In the genomic region with DNA sequence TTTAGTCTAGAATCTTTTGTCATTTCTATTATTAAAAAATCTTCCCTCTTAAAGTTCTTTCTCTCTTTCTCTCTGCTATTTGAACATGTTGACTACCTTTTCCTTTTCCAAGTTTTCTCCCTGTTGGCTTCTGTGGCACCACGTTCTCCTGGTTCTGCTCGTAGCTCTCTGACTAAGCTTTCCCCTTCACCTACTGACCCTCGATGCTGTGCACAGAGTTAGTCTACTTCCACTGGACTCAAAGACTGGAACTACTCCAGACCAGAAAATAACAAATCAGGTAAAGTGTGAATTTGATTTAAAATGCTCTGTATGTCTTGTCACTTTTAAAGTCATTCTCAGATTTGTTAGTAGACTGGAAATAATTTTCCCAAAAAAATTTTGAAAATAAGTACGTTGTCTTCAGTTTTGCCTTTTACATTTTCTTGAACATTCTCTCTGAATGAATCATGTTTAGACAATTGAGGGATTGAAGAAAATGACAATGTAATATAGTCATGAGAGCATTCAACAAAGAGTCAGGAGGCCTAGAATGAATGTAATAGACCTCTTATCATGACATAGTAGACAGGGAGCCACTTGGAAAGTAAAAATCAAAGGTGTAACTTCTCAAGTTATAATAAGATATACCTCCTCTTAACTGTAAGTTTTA, we compare ENCODE assay signal across 16 cellular contexts. TPM values are rescaled to one million over a fixed set of nuclear protein-coding genes. Genes with fewer than 3 reads are reported as not detected.
DNase-seq lines count a peak whose midpoint lies in the region; ATAC-seq and TF ChIP-seq lines count a peak whose summit lies in the region.
"Had no signal": no experiment of that assay in that cellular context is flagged by ENCODE, and none has a peak within 500 bp of the region (broad histone marks: within the 10 kb centered on the region; RNA-seq: fewer than 3 reads in every experiment).

No MANE protein-coding gene starts in this region.

- H2AFZ ChIP-seq in PC-3 (ENCODE audit: low read length) (no peak overlapping the region), Karpas-422 (ENCODE audit: low read length) (no peak overlapping the region)

- TF ChIP-seq CTCF in Calu3 (IDR thresholded peaks at IDR 0.05; ENCODE audit: unreplicated experiment): no peak
- no peak for TF ChIP-seq CTCF in PC-3 (conservative IDR thresholded peaks at IDR 0.05; ENCODE audit: low read depth, low read length)

- CTCF ChIA-PET in Calu3 (lab: Charles Lee): interaction anchor here (1.4 kb wide), 1 partner anchor 161 kb away, joined by 3 read pairs; no protein-coding TSS in a partner anchor
- CTCF ChIA-PET in PC-3 (lab: Charles Lee): no interaction called here
- CTCF ChIA-PET in activated CD4-positive, alpha-beta T cell treated with anti-CD3 and anti-CD28 coated beads for 36 hours (lab: Charles Lee): interaction anchor here (0.7 to 1.0 kb wide), 2 partner anchors 96 to 402 kb away, joined by 3 to 4 read pairs; no protein-coding TSS in a partner anchor

- H3K79me2 ChIP-seq in PC-3 (ENCODE audit: low read length): peaks cover 11% of the 10 kb centered on the region; the same call in 1 of the 2 replicates
- H3K79me2 ChIP-seq in Karpas-422 (ENCODE audit: low read length): peaks cover 8% of the 10 kb centered on the region; the same call in 1 of the 2 replicates

- peak; percentile 71 for ATAC-seq in PC-3
- no peak for ATAC-seq in activated CD4-positive, alpha-beta T cell treated with anti-CD3 and anti-CD28 coated beads for 36 hours
- ATAC-seq: activated CD8-positive, alpha-beta memory T cell treated with anti-CD3 and anti-CD28 coated beads, Interleukin-2, amount 10 ng/mL, durations not matched to agents 7 days and 5 days had no signal

- H3K4me3 ChIP-seq in PC-3 (ENCODE audit: low read length) (no peak overlapping the region), Karpas-422 (ENCODE audit: low read length) (no peak overlapping the region)
- H3K4me3 ChIP-seq: coronary artery, tibial artery had no signal

- H3K9me3 ChIP-seq in PC-3 (ENCODE audit: low read length) (no peaks in the 10 kb centered on the region), Karpas-422 (ENCODE audit: low read length) (no peaks in the 10 kb centered on the region)
- H3K9me3 ChIP-seq: tibial artery had no signal

- peak overlapping the region; percentile 20 for H3K27ac Mint-ChIP-seq in Calu3 (ENCODE audit: unreplicated experiment)
- H3K27ac Mint-ChIP-seq in activated CD4-positive, alpha-beta T cell treated with anti-CD3 and anti-CD28 coated beads for 36 hours: no peak overlapping the region
- H3K27ac Mint-ChIP-seq: activated CD8-positive, alpha-beta memory T cell treated with anti-CD3 and anti-CD28 coated beads, Interleukin-2, amount 10 ng/mL, durations not matched to agents 7 days and 5 days; activated naive CD8-positive, alpha-beta T cell treated with anti-CD3 and anti-CD28 coated beads for 36 hours; B cell had no signal

- H3K9me3 Mint-ChIP-seq in Calu3 (ENCODE audit: low read depth, unreplicated experiment): no peaks in the 10 kb centered on the region
- H3K9me3 Mint-ChIP-seq in activated CD4-positive, alpha-beta T cell treated with anti-CD3 and anti-CD28 coated beads for 36 hours (ENCODE audit: low read depth): no peaks in the 10 kb centered on the region
- H3K9me3 Mint-ChIP-seq: activated naive CD8-positive, alpha-beta T cell treated with anti-CD3 and anti-CD28 coated beads for 36 hours had no signal

- H3K27me3 ChIP-seq in PC-3 (ENCODE audit: low read length): no peaks in the 10 kb centered on the region
- H3K27me3 ChIP-seq in Karpas-422 (ENCODE audit: low read length): no peaks in the 10 kb centered on the region
- H3K27me3 ChIP-seq: tibial artery had no signal

- H3K9ac ChIP-seq in PC-3 (ENCODE audit: low read length) (no peak overlapping the region), Karpas-422 (ENCODE audit: low read length) (no peak overlapping the region)

- POLR2A ChIA-PET in PC-3 (lab: Charles Lee; ENCODE audit: unreplicated experiment): no interaction called here
- POLR2A ChIA-PET in activated CD4-positive, alpha-beta T cell treated with anti-CD3 and anti-CD28 coated beads for 36 hours (lab: Charles Lee): no interaction called here

- H3K36me3 ChIP-seq in PC-3 (ENCODE audit: low read depth, low read length): peaks cover 76% of the 10 kb centered on the region
- H3K36me3 ChIP-seq in Karpas-422 (ENCODE audit: insufficient read depth, low read length): peaks cover 68% of the 10 kb centered on the region; the same call in 1 of the 2 replicates

- H4K20me1 ChIP-seq in PC-3 (ENCODE audit: low read length) (no peaks in the 10 kb centered on the region), Karpas-422 (ENCODE audit: insufficient read depth, low read depth, low read length) (no peaks in the 10 kb centered on the region)

- H3K4me1 Mint-ChIP-seq in Calu3 (ENCODE audit: low read depth, unreplicated experiment): peaks cover 40% of the 10 kb centered on the region
- no peaks in the 10 kb centered on the region for H3K4me1 Mint-ChIP-seq in activated CD4-positive, alpha-beta T cell treated with anti-CD3 and anti-CD28 coated beads for 36 hours
- H3K4me1 Mint-ChIP-seq: activated CD8-positive, alpha-beta memory T cell treated with anti-CD3 and anti-CD28 coated beads, Interleukin-2, amount 10 ng/mL, durations not matched to agents 7 days and 5 days; activated naive CD8-positive, alpha-beta T cell treated with anti-CD3 and anti-CD28 coated beads for 36 hours; B cell had no signal

- H3K9me2 ChIP-seq in PC-3 (replicated peaks; ENCODE audit: low read length): no peaks in the 10 kb centered on the region
- H3K9me2 ChIP-seq in Karpas-422 (replicated peaks; ENCODE audit: insufficient read depth, low read length): no peaks in the 10 kb centered on the region

- H3F3A ChIP-seq in PC-3 (ENCODE audit: low read length, unreplicated experiment): no peaks in the 10 kb centered on the region

- H3K27ac ChIP-seq in PC-3 (ENCODE audit: low read length): peak overlapping the region; percentile 49
- H3K27ac ChIP-seq in caudate nucleus (ENCODE audit: low read depth, low read length): peak overlapping the region; percentile 4
- H3K27ac ChIP-seq in substantia nigra (ENCODE audit: low read depth, low read length, poor library complexity, severe bottlenecking): no peak overlapping the region
- H3K27ac ChIP-seq in Karpas-422 (ENCODE audit: low read length): no peak overlapping the region
- H3K27ac ChIP-seq: coronary artery, tibial artery, VCaP had no signal

- intact Hi-C loops in Calu3 (cut with micrococcal nuclease; ENCODE audit: unreplicated experiment) (no loop called here), PC-3 (cut with micrococcal nuclease) (no loop called here)
- intact Hi-C loops in activated CD4-positive, alpha-beta T cell treated with anti-CD3 and anti-CD28 coated beads for 36 hours (cut with DNase I, micrococcal nuclease): no loop called here

- H3K4me1 ChIP-seq in PC-3 (ENCODE audit: insufficient read depth, low read length) (peaks cover 22% of the 10 kb centered on the region), Karpas-422 (ENCODE audit: low read length) (no peaks in the 10 kb centered on the region)

- no peaks in the 10 kb centered on the region for H3K27me3 Mint-ChIP-seq in Calu3 (ENCODE audit: unreplicated experiment)
- H3K27me3 Mint-ChIP-seq in activated CD4-positive, alpha-beta T cell treated with anti-CD3 and anti-CD28 coated beads for 36 hours: no peaks in the 10 kb centered on the region
- H3K27me3 Mint-ChIP-seq: activated CD8-positive, alpha-beta memory T cell treated with anti-CD3 and anti-CD28 coated beads, Interleukin-2, amount 10 ng/mL, durations not matched to agents 7 days and 5 days; activated naive CD8-positive, alpha-beta T cell treated with anti-CD3 and anti-CD28 coated beads for 36 hours; B cell had no signal

- peaks cover 81% of the 10 kb centered on the region for H3K36me3 Mint-ChIP-seq in Calu3 (ENCODE audit: insufficient read depth, unreplicated experiment)
- H3K36me3 Mint-ChIP-seq in activated CD4-positive, alpha-beta T cell treated with anti-CD3 and anti-CD28 coated beads for 36 hours (ENCODE audit: low read depth): peaks cover 48% of the 10 kb centered on the region

- H3K4me2 ChIP-seq in PC-3 (ENCODE audit: low read length) (peak overlapping the region; percentile 14), Karpas-422 (ENCODE audit: low read depth, low read length, poor library complexity, severe bottlenecking) (no peak overlapping the region)

- BruUV-seq in Calu3 (replicated peaks; lab: Mats Ljungman, UMichigan) (no TSS peak), PC-3 (replicated peaks; lab: Mats Ljungman, UMichigan) (no TSS peak)

- H3K4me3 Mint-ChIP-seq in Calu3 (ENCODE audit: low read depth, unreplicated experiment): peak overlapping the region; percentile 3
- no peak overlapping the region for H3K4me3 Mint-ChIP-seq in activated CD4-positive, alpha-beta T cell treated with anti-CD3 and anti-CD28 coated beads for 36 hours
- H3K4me3 Mint-ChIP-seq: activated CD8-positive, alpha-beta memory T cell treated with anti-CD3 and anti-CD28 coated beads, Interleukin-2, amount 10 ng/mL, durations not matched to agents 7 days and 5 days; activated naive CD8-positive, alpha-beta T cell treated with anti-CD3 and anti-CD28 coated beads for 36 hours; B cell had no signal

- DNase-seq in Calu3: no peak
- DNase-seq in PC-3: peak; percentile 59
- no peak for DNase-seq in caudate nucleus (lab: John Stamatoyannopoulos, UW)
- DNase-seq in kidney tubule cell (ENCODE audit: low spot score): peak; percentile 65
- no peak for DNase-seq in substantia nigra (lab: John Stamatoyannopoulos, UW)
- no peak for DNase-seq in NCI-H1092 treated with DMSO at 0.1 percent for 48 hours (lab: John Stamatoyannopoulos, UW)
- no peak for DNase-seq in Karpas-422
- DNase-seq in activated CD4-positive, alpha-beta T cell treated with anti-CD3 and anti-CD28 coated beads for 36 hours: no peak
- DNase-seq: activated CD8-positive, alpha-beta memory T cell treated with anti-CD3 and anti-CD28 coated beads, Interleukin-2, amount 10 ng/mL, durations not matched to agents 7 days and 5 days; activated naive CD8-positive, alpha-beta T cell treated with anti-CD3 and anti-CD28 coated beads for 36 hours; DMS79; NCI-H2107; tibial artery had no signal

RNA-seq across cellular contexts. Expression of gene ITPRID2, which starts 25.3 kb away (rescaled TPM):
- total RNA-seq in Calu3 (2022) (375 and 411 TPM in 2 replicates), PC-3 (2014; rRNA removed) (113 and 145 TPM in 2 replicates)
- total RNA-seq in Karpas-422 (2014; rRNA removed; shearing (Covaris generic); ENCODE audit: low replicate concordance): 82.0 and 136 TPM in 2 replicates
- total RNA-seq in activated CD4-positive, alpha-beta T cell treated with anti-CD3 and anti-CD28 coated beads for 36 hours: 10 to 100 TPM; 34.9 to 51.8 TPM

Comparison
In these comparisons a context has a peak if more than half of its experiments do, and no peak if none do; other contexts are left out.
1. DNase-seq: peak in PC-3 (single experiment) and kidney tubule cell (single experiment); none in Calu3 (single experiment), caudate nucleus (0 of 61), substantia nigra (0 of 49), NCI-H1092 treated with DMSO at 0.1 percent for 48 hours (single experiment), Karpas-422 (single experiment) and activated CD4-positive, alpha-beta T cell treated with anti-CD3 and anti-CD28 coated beads for 36 hours (single experiment).
2. H3K27ac ChIP-seq: peak in PC-3 (single experiment) and caudate nucleus (single experiment); none in substantia nigra (single experiment) and Karpas-422 (single experiment).